8 cellular contexts compared by ENCODE assay signal in genomic region chr3:188900421-188900941, GRCh38.
DNase-seq lines count a peak whose midpoint lies in the region; ATAC-seq and TF ChIP-seq lines count a peak whose summit lies in the region.

No MANE protein-coding gene starts in this region.

- no peak overlapping the region for H3K27ac ChIP-seq in caudate nucleus (ENCODE audit: low read depth, low read length)

- no peaks in the 10 kb centered on the region for H3K27me3 Mint-ChIP-seq in stimulated activated naive B cell treated with anti-CD40 and anti-IgM and Interleukin-4, amounts not matched to agents 10 μg/mL and 1 μg/mL and 100 μg/mL, for 72 hours

- no peaks in the 10 kb centered on the region for H3K4me1 Mint-ChIP-seq in stimulated activated naive B cell treated with anti-CD40 and anti-IgM and Interleukin-4, amounts not matched to agents 10 μg/mL and 1 μg/mL and 100 μg/mL, for 72 hours

- no peak for TF ChIP-seq CTCF in foreskin fibroblast (IDR thresholded peaks at IDR 0.05; ENCODE audit: low read depth, low read length)

- no peak for ATAC-seq in GM19035 (IDR thresholded peaks at IDR 0.05; ENCODE audit: unreplicated experiment)
- ATAC-seq in stimulated activated naive B cell treated with anti-CD40 and anti-IgM and Interleukin-4, amounts not matched to agents 10 μg/mL and 1 μg/mL and 100 μg/mL, for 72 hours (replicated peaks): no peak

- DNase-seq in ELR (ENCODE audit: low read depth) (peak; percentile 94), SW 1271 (lab: John Stamatoyannopoulos, UW) (peak; percentile 34 to 84), foreskin fibroblast (peak; percentile 60 to 83), skeletal muscle cell (ENCODE audit: low read depth) (peak; percentile 72), caudate nucleus (lab: John Stamatoyannopoulos, UW) (no peak)
- no peak for DNase-seq in stimulated activated naive B cell treated with anti-CD40 and anti-IgM and Interleukin-4, amounts not matched to agents 10 μg/mL and 1 μg/mL and 100 μg/mL, for 72 hours
- DNase-seq in activated naive CD4-positive, alpha-beta T cell treated with Interleukin-2 at 50 U/mL for 16 hours: no peak

- H3K9me3 Mint-ChIP-seq in stimulated activated naive B cell treated with anti-CD40 and anti-IgM and Interleukin-4, amounts not matched to agents 10 μg/mL and 1 μg/mL and 100 μg/mL, for 72 hours: no peaks in the 10 kb centered on the region

- H3K27ac Mint-ChIP-seq in stimulated activated naive B cell treated with anti-CD40 and anti-IgM and Interleukin-4, amounts not matched to agents 10 μg/mL and 1 μg/mL and 100 μg/mL, for 72 hours: no peak overlapping the region

- H3K4me3 ChIP-seq in foreskin fibroblast (ENCODE audit: low read depth in 1 of 2, low read length in 2 of 2): no peak overlapping the region
- no peak overlapping the region for H3K4me3 ChIP-seq in skeletal muscle cell (ENCODE audit: low read depth, low read length)

- peaks cover 0 to 9% of the 10 kb centered on the region in 2 donors for H3K36me3 Mint-ChIP-seq in stimulated activated naive B cell treated with anti-CD40 and anti-IgM and Interleukin-4, amounts not matched to agents 10 μg/mL and 1 μg/mL and 100 μg/mL, for 72 hours

- H3K4me3 Mint-ChIP-seq in stimulated activated naive B cell treated with anti-CD40 and anti-IgM and Interleukin-4, amounts not matched to agents 10 μg/mL and 1 μg/mL and 100 μg/mL, for 72 hours: no peak overlapping the region

Comparison
In these comparisons a context has a peak if more than half of its experiments do, and no peak if none do; other contexts are left out.
1. DNase-seq: peak in ELR (single experiment), SW 1271 (2 of 2), foreskin fibroblast (2 of 2) and skeletal muscle cell (single experiment); none in caudate nucleus (0 of 61), stimulated activated naive B cell treated with anti-CD40 and anti-IgM and Interleukin-4, amounts not matched to agents 10 μg/mL and 1 μg/mL and 100 μg/mL, for 72 hours (single experiment) and activated naive CD4-positive, alpha-beta T cell treated with Interleukin-2 at 50 U/mL for 16 hours (single experiment).